22 cellular contexts compared by ENCODE assay signal in the genomic region with DNA sequence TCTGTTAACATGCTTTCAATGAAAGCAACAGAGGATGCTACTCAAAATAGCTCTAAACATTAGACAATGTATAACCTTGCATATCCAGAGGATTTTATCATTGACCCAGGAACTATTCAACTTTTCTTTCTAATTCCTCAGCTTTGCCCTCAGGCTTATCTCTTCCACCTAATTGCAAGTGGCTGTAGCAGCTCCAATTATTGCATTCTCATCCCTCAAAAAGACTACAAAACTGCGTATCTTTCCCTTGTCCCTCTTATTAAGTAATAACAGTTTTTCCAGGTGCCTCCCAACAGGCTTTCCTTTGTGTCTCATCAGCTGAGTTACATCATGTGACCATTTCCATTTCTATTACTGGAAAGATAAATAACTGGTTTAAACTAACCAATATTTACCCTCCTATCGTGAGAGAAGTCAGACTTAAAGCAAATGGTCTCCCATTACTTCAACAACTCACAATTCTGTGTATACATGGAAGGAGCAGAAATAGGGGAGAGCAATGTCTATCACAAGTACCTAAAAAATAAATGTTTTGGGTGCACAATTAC.
A peak's percentile ranks its signal among the peaks of the same experiment; 100 is the strongest.
DNase-seq lines count a peak whose midpoint lies in the region; ATAC-seq, FAIRE-seq and TF ChIP-seq lines count a peak whose summit lies in the region.
"Had no signal": no experiment of that assay in that cellular context is flagged by ENCODE, and none has a peak within 500 bp of the region (broad histone marks: within the 10 kb centered on the region; RNA-seq: fewer than 3 reads in every experiment).

No MANE protein-coding gene starts in this region.

- H3K36me3 ChIP-seq in CD4-positive, CD25-positive, alpha-beta regulatory T cell (ENCODE audit: control insufficient read depth, insufficient read depth, low read length) = no peaks in the 10 kb centered on the region
- H3K36me3 ChIP-seq in kidney (ENCODE audit: control insufficient read depth in 1 of 2, insufficient read depth in 2 of 2, low read length in 2 of 2) = no peaks in the 10 kb centered on the region

- no peak for FAIRE-seq in kidney (lab: Jason Lieb, UNC)

- H3K27me3 ChIP-seq in CD4-positive, CD25-positive, alpha-beta regulatory T cell (ENCODE audit: control insufficient read depth, insufficient read depth, low read length) = no peaks in the 10 kb centered on the region

- peak overlapping the region in 1 of 4 donors; percentile 12 for H3K4me3 Mint-ChIP-seq in CD4-positive, CD25-positive, alpha-beta regulatory T cell
- H3K4me3 Mint-ChIP-seq in activated naive CD8-positive, alpha-beta T cell treated with anti-CD3 and anti-CD28 coated beads, Interleukin-2, amount 50 U/mL, for 24 hours = no peak overlapping the region
- H3K4me3 Mint-ChIP-seq in mesothelial cell of epicardium = no peak overlapping the region
- H3K4me3 Mint-ChIP-seq: IgD-negative memory B cell had no signal

- H3K4me3 ChIP-seq in CD4-positive, CD25-positive, alpha-beta regulatory T cell (ENCODE audit: low read depth, low read length) = no peak overlapping the region
- H3K4me3 ChIP-seq in kidney (ENCODE audit: low read length in 2 of 2) = no peak overlapping the region

- peak overlapping the region in 2 of 3 donors; percentile 9 to 86 for H3K27ac Mint-ChIP-seq in CD4-positive, CD25-positive, alpha-beta regulatory T cell
- H3K27ac Mint-ChIP-seq in activated naive CD8-positive, alpha-beta T cell treated with anti-CD3 and anti-CD28 coated beads, Interleukin-2, amount 50 U/mL, for 24 hours = peak overlapping the region; percentile 69
- H3K27ac Mint-ChIP-seq in mesothelial cell of epicardium = no peak overlapping the region
- H3K27ac Mint-ChIP-seq: IgD-negative memory B cell had no signal

- no peaks in the 10 kb centered on the region for H3K27me3 Mint-ChIP-seq in CD4-positive, CD25-positive, alpha-beta regulatory T cell
- H3K27me3 Mint-ChIP-seq in activated naive CD8-positive, alpha-beta T cell treated with anti-CD3 and anti-CD28 coated beads, Interleukin-2, amount 50 U/mL, for 24 hours = no peaks in the 10 kb centered on the region
- H3K27me3 Mint-ChIP-seq in mesothelial cell of epicardium (ENCODE audit: low read depth) = no peaks in the 10 kb centered on the region
- H3K27me3 Mint-ChIP-seq: IgD-negative memory B cell had no signal

- TF ChIP-seq CTCF in mesothelial cell of epicardium (IDR thresholded peaks at IDR 0.05; ENCODE audit: unreplicated experiment) = no peak
- no peak for TF ChIP-seq CTCF in kidney (IDR thresholded peaks at IDR 0.05; ENCODE audit: borderline replicate concordance, extremely low read depth, insufficient read depth)

- H3K4me1 Mint-ChIP-seq in CD4-positive, CD25-positive, alpha-beta regulatory T cell = peaks cover 17 to 71% (median 50%) of the 10 kb centered on the region in 4 donors
- peaks cover 76% of the 10 kb centered on the region for H3K4me1 Mint-ChIP-seq in activated naive CD8-positive, alpha-beta T cell treated with anti-CD3 and anti-CD28 coated beads, Interleukin-2, amount 50 U/mL, for 24 hours
- peaks cover 15% of the 10 kb centered on the region for H3K4me1 Mint-ChIP-seq in mesothelial cell of epicardium

- intact Hi-C loops in kidney (cut with DNase I) = no loop called here

- H3K9ac ChIP-seq in kidney (ENCODE audit: low read length in 2 of 2) = no peak overlapping the region

- H3K27ac ChIP-seq in CD4-positive, CD25-positive, alpha-beta regulatory T cell (ENCODE audit: insufficient read depth, low read length, poor library complexity, severe bottlenecking) = peak overlapping the region; percentile 14
- H3K27ac ChIP-seq in kidney (ENCODE audit: low read depth in 2 of 2, low read length in 2 of 2) = no peak overlapping the region

- H3K4me1 ChIP-seq in CD4-positive, CD25-positive, alpha-beta regulatory T cell (ENCODE audit: control insufficient read depth, insufficient read depth, low read length, poor library complexity, severe bottlenecking) = peaks cover 42% of the 10 kb centered on the region
- H3K4me1 ChIP-seq in kidney (ENCODE audit: control insufficient read depth in 1 of 2, insufficient read depth in 1 of 2, low read depth in 1 of 2, low read length in 2 of 2) = no peaks in the 10 kb centered on the region

- no peaks in the 10 kb centered on the region for H3K9me3 Mint-ChIP-seq in CD4-positive, CD25-positive, alpha-beta regulatory T cell
- no peaks in the 10 kb centered on the region for H3K9me3 Mint-ChIP-seq in activated naive CD8-positive, alpha-beta T cell treated with anti-CD3 and anti-CD28 coated beads, Interleukin-2, amount 50 U/mL, for 24 hours
- peaks cover 7% of the 10 kb centered on the region for H3K9me3 Mint-ChIP-seq in mesothelial cell of epicardium
- H3K9me3 Mint-ChIP-seq: IgD-negative memory B cell had no signal

- no peaks in the 10 kb centered on the region for H3K9me3 ChIP-seq in CD4-positive, CD25-positive, alpha-beta regulatory T cell (ENCODE audit: control insufficient read depth in 2 of 2, low read length in 2 of 2)
- no peaks in the 10 kb centered on the region for H3K9me3 ChIP-seq in kidney (ENCODE audit: control insufficient read depth in 1 of 2, low read length in 2 of 2)
- H3K9me3 ChIP-seq: Caco-2 had no signal

- peak; percentile 5 to 70 for DNase-seq in NCI-H2081 (lab: John Stamatoyannopoulos, UW)
- DNase-seq in NCI-H2081 treated with DMSO at 0.1 percent for 48 hours (lab: John Stamatoyannopoulos, UW) = no peak
- no peak for DNase-seq in CD4-positive, CD25-positive, alpha-beta regulatory T cell
- peak; percentile 93 for DNase-seq in NCI-H146 treated with DMSO at 0.1 percent for 48 hours (lab: John Stamatoyannopoulos, UW; ENCODE audit: unreplicated experiment)
- no peak for DNase-seq in activated naive CD8-positive, alpha-beta T cell treated with anti-CD3 and anti-CD28 coated beads, Interleukin-2, amount 50 U/mL, for 24 hours
- DNase-seq in mesothelial cell of epicardium (ENCODE audit: low spot score in 2 of 2, unreplicated experiment in 2 of 2) = no peak
- no peak for DNase-seq in kidney
- DNase-seq: 8988T; activated gamma-delta T cell; AML-193; aorta; Caco-2; central memory CD4-positive, alpha-beta T cell; mesenchymal stem cell; NCI-H1436; NCI-H2171 treated with DMSO at 0.1 percent for 48 hours; PC-3; Right ventricle myocardium superior; stimulated activated CD4-positive, alpha-beta T cell treated with anti-CD3 and anti-CD28 coated beads, Interleukin-4, amount 100 ng/mL, for 24 hours; stimulated activated naive CD8-positive, alpha-beta T cell treated with anti-CD3 and anti-CD28 coated beads, Interleukin-15, Interleukin-2, amounts not matched to agents 100 U/mL and 50 U/mL, for 24 hours had no signal

- H3K36me3 Mint-ChIP-seq in CD4-positive, CD25-positive, alpha-beta regulatory T cell = no peaks in the 10 kb centered on the region
- H3K36me3 Mint-ChIP-seq in activated naive CD8-positive, alpha-beta T cell treated with anti-CD3 and anti-CD28 coated beads, Interleukin-2, amount 50 U/mL, for 24 hours (ENCODE audit: low read depth) = no peaks in the 10 kb centered on the region
- no peaks in the 10 kb centered on the region for H3K36me3 Mint-ChIP-seq in mesothelial cell of epicardium
- H3K36me3 Mint-ChIP-seq: IgD-negative memory B cell had no signal

- ATAC-seq in CD4-positive, CD25-positive, alpha-beta regulatory T cell (ENCODE audit: low read depth in 2 of 2) = no peak
- no peak for ATAC-seq in activated naive CD8-positive, alpha-beta T cell treated with anti-CD3 and anti-CD28 coated beads, Interleukin-2, amount 50 U/mL, for 24 hours
- no peak for ATAC-seq in HG03442 (IDR thresholded peaks at IDR 0.05; ENCODE audit: unreplicated experiment)
- ATAC-seq: stimulated activated naive CD8-positive, alpha-beta T cell treated with anti-CD3 and anti-CD28 coated beads, Interleukin-15, Interleukin-2, amounts not matched to agents 100 U/mL and 50 U/mL, for 24 hours had no signal

Comparison
In these comparisons a context has a peak if more than half of its experiments do, and no peak if none do; other contexts are left out.
1. DNase-seq: peak in NCI-H2081 (2 of 2) and NCI-H146 treated with DMSO at 0.1 percent for 48 hours (single experiment); none in NCI-H2081 treated with DMSO at 0.1 percent for 48 hours (single experiment), CD4-positive, CD25-positive, alpha-beta regulatory T cell (0 of 3), activated naive CD8-positive, alpha-beta T cell treated with anti-CD3 and anti-CD28 coated beads, Interleukin-2, amount 50 U/mL, for 24 hours (single experiment), mesothelial cell of epicardium (0 of 2) and kidney (single experiment).